Comparison of ENCODE assay signal across 28 cellular contexts in the genomic region with DNA sequence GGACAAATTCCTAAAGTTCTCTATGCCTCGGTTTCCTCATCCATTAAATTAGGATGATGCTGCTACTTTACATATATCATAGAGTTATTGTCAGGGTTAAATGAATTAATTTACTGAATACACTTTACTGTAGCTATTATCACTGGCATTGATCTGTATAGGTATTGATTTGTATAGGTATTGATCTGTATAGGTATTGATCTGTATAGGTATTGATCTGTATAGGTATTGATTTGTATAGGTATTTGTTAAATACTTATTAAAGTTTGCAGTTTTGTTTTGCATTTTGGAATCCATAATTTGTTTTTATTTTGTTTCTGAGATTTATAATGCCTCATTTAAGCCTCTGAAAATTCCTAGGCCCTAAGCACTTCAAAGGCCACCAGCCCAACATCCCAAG.
"Had no signal": no experiment of that assay in that cellular context is flagged by ENCODE, and none has a peak within 500 bp of the region (broad histone marks: within the 10 kb centered on the region; RNA-seq: fewer than 3 reads in every experiment).

No MANE protein-coding gene starts in this region.

- ATAC-seq: activated CD4-positive, alpha-beta T cell treated with anti-CD3 and anti-CD28 coated beads for 36 hours; activated naive CD8-positive, alpha-beta T cell treated with anti-CD3 and anti-CD28 coated beads, Interleukin-2, amount 50 U/mL, for 24 hours; gastroesophageal sphincter; left colon; naive thymus-derived CD4-positive, alpha-beta T cell; pancreas; stimulated activated effector memory CD8-positive, alpha-beta T cell treated with anti-CD3 and anti-CD28 coated beads, Interleukin-12 subunit alpha, Interleukin-12 subunit beta, amount 100 ng/mL, for 72 hours; stimulated activated naive CD8-positive, alpha-beta T cell treated with anti-CD3 and anti-CD28 coated beads, Interleukin-15, amount 100 ng/mL, for 72 hours had no signal

- H3K9me3 Mint-ChIP-seq: activated naive CD4-positive, alpha-beta T cell treated with anti-CD3 and anti-CD28 coated beads, Interleukin-2, amount 50 U/mL, for 24 hours; activated naive CD8-positive, alpha-beta T cell treated with anti-CD3 and anti-CD28 coated beads, Interleukin-2, amount 50 U/mL, for 24 hours; mesothelial cell of epicardium; stimulated activated effector memory CD8-positive, alpha-beta T cell treated with anti-CD3 and anti-CD28 coated beads, Interleukin-12 subunit alpha, Interleukin-12 subunit beta, amount 100 ng/mL, for 72 hours; stimulated activated naive CD8-positive, alpha-beta T cell treated with anti-CD3 and anti-CD28 coated beads, Interleukin-15, amount 100 ng/mL, for 72 hours had no signal

- FAIRE-seq: endothelial cell of umbilical vein, kidney, pancreas, small intestine had no signal

- H3K36me3 ChIP-seq: gastroesophageal sphincter, pancreas, prostate gland, sigmoid colon, upper lobe of left lung, vagina had no signal

- H3K4me3 ChIP-seq: gastroesophageal sphincter, pancreas, prostate gland, sigmoid colon, upper lobe of left lung, vagina had no signal

- H3K27ac Mint-ChIP-seq: activated CD4-positive, alpha-beta T cell treated with anti-CD3 and anti-CD28 coated beads for 36 hours; activated naive CD4-positive, alpha-beta T cell treated with anti-CD3 and anti-CD28 coated beads, Interleukin-2, amount 50 U/mL, for 24 hours; activated naive CD8-positive, alpha-beta T cell treated with anti-CD3 and anti-CD28 coated beads, Interleukin-2, amount 50 U/mL, for 24 hours; mesothelial cell of epicardium; stimulated activated naive CD8-positive, alpha-beta T cell treated with anti-CD3 and anti-CD28 coated beads, Interleukin-15, amount 100 ng/mL, for 72 hours had no signal

- H3K4me3 Mint-ChIP-seq: activated CD4-positive, alpha-beta T cell treated with anti-CD3 and anti-CD28 coated beads for 36 hours; activated naive CD8-positive, alpha-beta T cell treated with anti-CD3 and anti-CD28 coated beads, Interleukin-2, amount 50 U/mL, for 24 hours had no signal

- H3K27me3 Mint-ChIP-seq: activated CD4-positive, alpha-beta T cell treated with anti-CD3 and anti-CD28 coated beads for 36 hours; activated naive CD4-positive, alpha-beta T cell treated with anti-CD3 and anti-CD28 coated beads, Interleukin-2, amount 50 U/mL, for 24 hours; activated naive CD8-positive, alpha-beta T cell treated with anti-CD3 and anti-CD28 coated beads, Interleukin-2, amount 50 U/mL, for 24 hours; naive thymus-derived CD4-positive, alpha-beta T cell; stimulated activated naive CD8-positive, alpha-beta T cell treated with anti-CD3 and anti-CD28 coated beads, Interleukin-15, amount 100 ng/mL, for 72 hours had no signal

- DNase-seq: activated CD4-positive, alpha-beta T cell treated with anti-CD3 and anti-CD28 coated beads for 36 hours; activated CD4-positive, alpha-beta T cell treated with anti-CD3 and anti-CD28 coated beads, Interleukin-2, amount 50 U/mL, for 4 hours; activated CD4-positive, CD25-positive, alpha-beta regulatory T cell; activated CD8-positive, alpha-beta memory T cell treated with anti-CD3 and anti-CD28 coated beads for 24 hours; activated naive CD8-positive, alpha-beta T cell treated with anti-CD3 and anti-CD28 coated beads, Interleukin-2, amount 50 U/mL, for 24 hours; amygdala; caudate nucleus; hippocampal formation; kidney; left colon; mammary epithelial cell; naive thymus-derived CD4-positive, alpha-beta T cell; pancreas; retina; sigmoid colon; small intestine; stimulated activated CD4-positive, alpha-beta T cell treated with anti-CD3 and anti-CD28 coated beads, Interleukin-4, amount 100 ng/mL, for 24 hours; stimulated activated naive CD8-positive, alpha-beta T cell treated with anti-CD3 and anti-CD28 coated beads, Interleukin-15, amount 100 ng/mL, for 72 hours; substantia nigra; T-helper 2 cell; upper lobe of left lung had no signal

- H3K27ac ChIP-seq: upper lobe of left lung had no signal

- H3K27me3 ChIP-seq: gastroesophageal sphincter, pancreas, sigmoid colon, upper lobe of left lung, vagina had no signal

- H3K9me3 ChIP-seq: gastroesophageal sphincter, pancreas, prostate gland, sigmoid colon, upper lobe of left lung, vagina had no signal
